8 cellular contexts compared by ENCODE assay signal in the genomic region with DNA sequence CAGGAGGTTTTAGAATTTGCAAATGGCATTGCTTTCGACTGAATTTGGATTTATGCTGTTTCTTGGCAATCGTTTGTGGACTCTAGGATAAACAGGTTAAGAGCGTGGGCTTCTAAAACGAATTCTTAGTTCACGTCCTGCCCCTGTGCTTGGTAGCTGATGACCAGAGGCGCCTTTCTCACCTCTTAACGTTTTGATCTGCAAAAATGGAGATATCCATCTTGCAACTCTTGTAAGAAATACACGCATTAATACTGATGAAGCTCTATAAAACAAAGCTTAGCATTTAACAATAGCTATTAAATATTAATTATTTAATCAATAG. TPM values are rescaled to one million over a fixed set of nuclear protein-coding genes. Genes with fewer than 3 reads are reported as not detected.
A peak's percentile ranks its signal among the peaks of the same experiment; 100 is the strongest.
DNase-seq lines count a peak whose midpoint lies in the region; ATAC-seq, FAIRE-seq and TF ChIP-seq lines count a peak whose summit lies in the region.

No MANE protein-coding gene starts in this region.

- no peak for FAIRE-seq in bronchial epithelial cell (lab: Jason Lieb, UNC)

- H2AFZ ChIP-seq in ACC112 (ENCODE audit: low read length, unreplicated experiment) = peak overlapping the region; percentile 60

- WGBS in HUES64 = 22% methylated on average over 7 of the region's 8 CpGs

- TF ChIP-seq CTCF in bronchial epithelial cell (IDR thresholded peaks at IDR 0.05; ENCODE audit: insufficient read depth, low read length, severe bottlenecking) = no peak

- H3K4me1 ChIP-seq in ACC112 (ENCODE audit: control insufficient read depth, insufficient read depth, low read length, unreplicated experiment) = peaks cover 45% of the 10 kb centered on the region
- peaks cover 12% of the 10 kb centered on the region; the same call in 1 of the 2 replicates for H3K4me1 ChIP-seq in HUES64 (ENCODE audit: insufficient read depth, low read length)
- H3K4me1 ChIP-seq in muscle layer of duodenum (ENCODE audit: control insufficient read depth in 1 of 2, insufficient read depth in 2 of 2, low read length in 2 of 2) = peaks cover 4 to 23% of the 10 kb centered on the region in 2 donors

- ATAC-seq in GM19324 (IDR thresholded peaks at IDR 0.05; ENCODE audit: low FRiP score, unreplicated experiment) = no peak
- ATAC-seq in HG02970 (IDR thresholded peaks at IDR 0.05; ENCODE audit: low FRiP score, unreplicated experiment) = no peak
- ATAC-seq in HG03342 (IDR thresholded peaks at IDR 0.05; ENCODE audit: unreplicated experiment) = no peak

- H3K27ac ChIP-seq in ACC112 (ENCODE audit: low read depth, low read length) (peak overlapping the region; percentile 70), HUES64 (ENCODE audit: low read depth, low read length) (no peak overlapping the region), muscle layer of duodenum (ENCODE audit: low read length) (no peak overlapping the region)

- H3K27me3 ChIP-seq in ACC112 (ENCODE audit: insufficient read depth, low read length) = no peaks in the 10 kb centered on the region
- no peaks in the 10 kb centered on the region for H3K27me3 ChIP-seq in HUES64 (ENCODE audit: insufficient read depth, low read length)
- H3K27me3 ChIP-seq in bronchial epithelial cell (ENCODE audit: control insufficient read depth, insufficient read depth, low read length) = no peaks in the 10 kb centered on the region
- H3K27me3 ChIP-seq in muscle layer of duodenum (ENCODE audit: low read depth, low read length) = no peaks in the 10 kb centered on the region

- H3K36me3 ChIP-seq in ACC112 (ENCODE audit: insufficient read depth, low read length) = no peaks in the 10 kb centered on the region
- H3K36me3 ChIP-seq in HUES64 (ENCODE audit: insufficient read depth, low read length) = no peaks in the 10 kb centered on the region
- no peaks in the 10 kb centered on the region for H3K36me3 ChIP-seq in bronchial epithelial cell (ENCODE audit: control insufficient read depth, insufficient read depth, low read length)
- H3K36me3 ChIP-seq in muscle layer of duodenum (ENCODE audit: control insufficient read depth in 1 of 2, insufficient read depth in 2 of 2, low read length in 2 of 2) = no peaks in the 10 kb centered on the region

- H3K9ac ChIP-seq in HUES64 (ENCODE audit: low read depth, low read length) = peak overlapping the region; percentile 97; the same call in 1 of the 2 replicates

- H3K9me3 ChIP-seq in HUES64 (ENCODE audit: insufficient read depth, low read depth, low read length) = no peaks in the 10 kb centered on the region
- H3K9me3 ChIP-seq in muscle layer of duodenum (ENCODE audit: control insufficient read depth in 1 of 2, low read length in 2 of 2) = no peaks in the 10 kb centered on the region

- DNase-seq in bronchial epithelial cell (ENCODE audit: low read depth) (no peak), NCI-H1694 treated with DMSO at 0.1 percent for 48 hours (lab: John Stamatoyannopoulos, UW) (no peak)

- peaks cover 37% of the 10 kb centered on the region for H3K79me2 ChIP-seq in ACC112 (ENCODE audit: control insufficient read depth, insufficient read depth, low read length, unreplicated experiment)

- H3K4me3 ChIP-seq in ACC112 (ENCODE audit: low read depth, low read length) = peak overlapping the region; percentile 92
- H3K4me3 ChIP-seq in HUES64 (ENCODE audit: low read length) = peak overlapping the region; percentile 70
- peak overlapping the region; percentile 81 for H3K4me3 ChIP-seq in bronchial epithelial cell (ENCODE audit: low read depth, low read length)
- H3K4me3 ChIP-seq in muscle layer of duodenum (ENCODE audit: low read depth in 1 of 2, low read length in 2 of 2) = peak overlapping the region; percentile 79 to 94

RNA-seq across cellular contexts. Expression of a gene that starts 0.6 kb away (rescaled TPM):
- 6.4 TPM for polyA plus RNA-seq in HUES64 (2013, experiment 1 of 2)
- 7.2 TPM for polyA plus RNA-seq in HUES64 (2013, experiment 2 of 2)
- 5.5 and 5.6 TPM in 2 replicates for total RNA-seq in bronchial epithelial cell
